ENCODE assay signal across 8 cellular contexts in the genomic region with DNA sequence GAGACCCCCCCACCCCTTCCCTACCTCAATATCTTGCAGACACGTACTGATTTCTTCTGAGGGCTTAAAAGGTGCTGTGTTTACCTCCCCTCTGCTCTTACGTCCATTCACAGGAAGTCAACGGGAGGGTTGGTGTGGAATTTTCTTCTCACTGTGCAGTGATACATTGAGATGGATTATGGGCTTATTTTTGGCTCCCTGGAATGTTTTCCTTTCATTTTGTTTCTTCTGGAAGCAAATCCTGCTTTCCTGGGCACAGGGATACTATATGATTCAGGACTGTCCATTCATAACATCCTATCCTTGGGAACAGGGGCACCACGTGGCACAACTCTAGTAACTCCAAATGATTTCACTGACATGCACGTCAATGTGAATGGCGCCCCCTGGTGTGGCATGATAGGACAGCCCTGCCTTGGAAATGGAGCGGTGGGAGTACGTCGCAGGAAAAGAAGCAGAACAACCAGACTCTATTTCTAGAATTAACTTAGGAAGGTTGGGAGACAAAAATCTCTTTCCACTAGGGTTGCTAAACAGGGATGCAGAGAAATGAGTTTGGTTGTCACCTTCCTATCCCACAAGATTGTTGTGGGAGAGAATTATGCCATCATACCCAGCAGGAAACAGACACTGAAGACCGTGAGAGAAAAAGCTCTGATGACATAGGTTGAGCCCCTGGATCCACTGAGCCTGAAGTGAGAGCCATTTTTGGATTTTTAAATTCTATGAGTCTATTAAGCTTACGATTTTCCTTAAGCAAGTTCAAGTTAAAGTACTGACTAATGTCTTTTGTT.
DNase-seq lines count a peak whose midpoint lies in the region; ATAC-seq, FAIRE-seq and TF ChIP-seq lines count a peak whose summit lies in the region.

No MANE protein-coding gene starts in this region.

- FAIRE-seq in frontal cortex (lab: Jason Lieb, UNC): no peak

- H3K36me3 Mint-ChIP-seq in osteocyte (ENCODE audit: unreplicated experiment): no peaks in the 10 kb centered on the region

- no peak overlapping the region for H3K4me3 Mint-ChIP-seq in osteocyte (ENCODE audit: unreplicated experiment)

- peaks cover 0 to 6% (median 3%) of the 10 kb centered on the region in 4 donors for H3K4me1 ChIP-seq in upper lobe of left lung

- no peaks in the 10 kb centered on the region for H3K4me1 Mint-ChIP-seq in osteocyte (ENCODE audit: unreplicated experiment)

- H3K27me3 ChIP-seq in upper lobe of left lung: no peaks in the 10 kb centered on the region

- ATAC-seq in HG03460 (IDR thresholded peaks at IDR 0.05; ENCODE audit: unreplicated experiment) (peak; percentile 28), upper lobe of left lung (ENCODE audit: low FRiP score in 2 of 2) (peak; percentile 51 to 70), GM19452 (IDR thresholded peaks at IDR 0.05; ENCODE audit: unreplicated experiment) (no peak)

- no peak for TF ChIP-seq POLR2A in upper lobe of left lung (IDR thresholded peaks at IDR 0.05)

- H3K9me3 Mint-ChIP-seq in osteocyte (ENCODE audit: unreplicated experiment): no peaks in the 10 kb centered on the region

- H3K27ac ChIP-seq in upper lobe of left lung: no peak overlapping the region

- 23 to 24% methylated on average over 11 of the region's 11 CpGs for WGBS in upper lobe of left lung, 2 donors

- H3K4me3 ChIP-seq in upper lobe of left lung: no peak overlapping the region

- DNase-seq in ELF-1 (ENCODE audit: low read depth, low spot score): peak; percentile 75
- peak; percentile 11 to 30 for DNase-seq in activated T-helper 1 cell treated with anti-CD3 and anti-CD28 coated beads, Interleukin-2, amount 50 U/mL, for 16 hours (ENCODE audit: low read depth in 1 of 2, low spot score in 1 of 2)
- peak; percentile 8 to 18 for DNase-seq in frontal cortex (ENCODE audit: low spot score in 2 of 2)
- no peak for DNase-seq in osteocyte (ENCODE audit: extremely low spot score, unreplicated experiment)
- DNase-seq in upper lobe of left lung: peak in 1 of 2 donors; percentile 75

- no peaks in the 10 kb centered on the region for H3K36me3 ChIP-seq in upper lobe of left lung

- TF ChIP-seq EP300 in upper lobe of left lung (IDR thresholded peaks at IDR 0.05): no peak

- H3K9me3 ChIP-seq in upper lobe of left lung: no peaks in the 10 kb centered on the region

- H3K27ac Mint-ChIP-seq in osteocyte (ENCODE audit: unreplicated experiment): no peak overlapping the region

- H3K27me3 Mint-ChIP-seq in osteocyte (ENCODE audit: unreplicated experiment): peaks cover 46% of the 10 kb centered on the region

- TF ChIP-seq CTCF in osteocyte (IDR thresholded peaks at IDR 0.05) (peak; percentile 68), upper lobe of left lung (IDR thresholded peaks at IDR 0.05) (peak; percentile 40 to 69 (median 62))

TF ChIP-seq in PFSK-1, 5 proteins besides CTCF, POLR2A, EP300 and RAD21:
- TF ChIP-seq SIN3A (IDR thresholded peaks at IDR 0.05; ENCODE audit: borderline replicate concordance, insufficient read depth, low read length) (0 out of 2 replicates have a peak, but pooled peaks have one; percentile 77), FOXP2 (optimal IDR thresholded peaks at IDR 0.05; ENCODE audit: borderline replicate concordance, extremely low read depth, extremely low read length, insufficient read depth) (peak; percentile 38), TAF1 (IDR thresholded peaks at IDR 0.05; ENCODE audit: borderline replicate concordance, insufficient read depth, low read length) (peak; percentile 56; the same call in 1 of the 2 replicates), POLR2AphosphoS5 (IDR thresholded peaks at IDR 0.05; ENCODE audit: low read depth, low read length) (no peak; the same call in none of the 2 replicates)
- TF ChIP-seq, protein P1, sequence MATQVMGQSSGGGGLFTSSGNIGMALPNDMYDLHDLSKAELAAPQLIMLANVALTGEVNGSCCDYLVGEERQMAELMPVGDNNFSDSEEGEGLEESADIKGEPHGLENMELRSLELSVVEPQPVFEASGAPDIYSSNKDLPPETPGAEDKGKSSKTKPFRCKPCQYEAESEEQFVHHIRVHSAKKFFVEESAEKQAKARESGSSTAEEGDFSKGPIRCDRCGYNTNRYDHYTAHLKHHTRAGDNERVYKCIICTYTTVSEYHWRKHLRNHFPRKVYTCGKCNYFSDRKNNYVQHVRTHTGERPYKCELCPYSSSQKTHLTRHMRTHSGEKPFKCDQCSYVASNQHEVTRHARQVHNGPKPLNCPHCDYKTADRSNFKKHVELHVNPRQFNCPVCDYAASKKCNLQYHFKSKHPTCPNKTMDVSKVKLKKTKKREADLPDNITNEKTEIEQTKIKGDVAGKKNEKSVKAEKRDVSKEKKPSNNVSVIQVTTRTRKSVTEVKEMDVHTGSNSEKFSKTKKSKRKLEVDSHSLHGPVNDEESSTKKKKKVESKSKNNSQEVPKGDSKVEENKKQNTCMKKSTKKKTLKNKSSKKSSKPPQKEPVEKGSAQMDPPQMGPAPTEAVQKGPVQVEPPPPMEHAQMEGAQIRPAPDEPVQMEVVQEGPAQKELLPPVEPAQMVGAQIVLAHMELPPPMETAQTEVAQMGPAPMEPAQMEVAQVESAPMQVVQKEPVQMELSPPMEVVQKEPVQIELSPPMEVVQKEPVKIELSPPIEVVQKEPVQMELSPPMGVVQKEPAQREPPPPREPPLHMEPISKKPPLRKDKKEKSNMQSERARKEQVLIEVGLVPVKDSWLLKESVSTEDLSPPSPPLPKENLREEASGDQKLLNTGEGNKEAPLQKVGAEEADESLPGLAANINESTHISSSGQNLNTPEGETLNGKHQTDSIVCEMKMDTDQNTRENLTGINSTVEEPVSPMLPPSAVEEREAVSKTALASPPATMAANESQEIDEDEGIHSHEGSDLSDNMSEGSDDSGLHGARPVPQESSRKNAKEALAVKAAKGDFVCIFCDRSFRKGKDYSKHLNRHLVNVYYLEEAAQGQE (IDR thresholded peaks at IDR 0.05; ENCODE audit: insufficient read depth in 1 of 2, low read depth in 2 of 2, low read length in 2 of 2): no peak
